12 cellular contexts compared by ENCODE assay signal in the genomic region with DNA sequence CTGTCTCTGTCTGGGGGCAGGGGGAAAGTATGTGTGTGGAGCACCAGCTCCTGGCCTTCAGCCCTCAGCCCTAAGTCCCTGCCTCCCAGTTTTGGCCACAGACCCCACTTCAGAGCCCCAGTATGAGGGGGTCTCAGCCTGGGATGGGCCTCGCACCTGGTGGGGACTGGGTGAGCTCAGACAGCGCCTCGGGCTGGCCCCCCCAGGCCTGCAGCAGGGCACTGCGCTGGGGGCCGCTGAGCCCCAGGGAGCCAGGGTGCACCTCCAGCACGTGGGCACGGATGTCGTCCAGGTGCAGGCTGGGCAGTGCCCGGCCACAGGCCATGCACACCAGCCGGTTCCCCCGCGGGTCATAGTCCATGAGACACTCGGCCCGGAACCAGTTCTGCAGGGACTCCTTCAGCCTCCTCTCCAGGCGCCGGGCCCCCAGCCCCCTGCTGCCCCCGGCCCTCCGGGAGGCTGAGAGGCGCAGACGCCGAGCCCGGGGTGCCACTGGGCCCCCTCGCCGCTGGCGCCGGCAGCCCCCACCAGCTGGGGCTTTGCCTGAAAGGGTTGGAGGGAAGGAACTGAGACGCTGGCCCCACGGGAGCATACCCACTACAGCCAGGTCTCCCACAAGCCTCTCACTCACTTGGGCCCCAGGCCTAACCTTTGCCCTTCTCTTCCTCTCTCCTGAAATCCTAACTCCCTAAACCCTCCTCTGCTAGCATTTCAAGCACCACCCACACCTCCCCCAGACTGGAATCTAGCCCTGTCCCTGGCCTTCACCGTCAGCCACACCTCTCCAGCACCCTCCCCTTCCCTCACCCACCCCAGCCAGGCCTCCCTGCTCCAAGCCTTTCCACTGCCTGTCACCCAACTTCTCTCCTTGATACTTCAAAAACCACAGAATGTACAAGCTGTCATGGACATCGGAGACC. TPM values are rescaled to one million over a fixed set of nuclear protein-coding genes. Genes with fewer than 3 reads are reported as not detected.
DNase-seq lines count a peak whose midpoint lies in the region; ATAC-seq and TF ChIP-seq lines count a peak whose summit lies in the region.
"Had no signal": no experiment of that assay in that cellular context is flagged by ENCODE, and none has a peak within 500 bp of the region (broad histone marks: within the 10 kb centered on the region; RNA-seq: fewer than 3 reads in every experiment).

No MANE protein-coding gene starts in this region.

- TF ChIP-seq POLR2A in testis (IDR thresholded peaks at IDR 0.05): no peak

- H3K27ac ChIP-seq in testis: no peak overlapping the region
- H3K27ac ChIP-seq: lower lobe of right lung had no signal

- H3K4me3 ChIP-seq in testis: no peak overlapping the region
- H3K4me3 ChIP-seq: HAP-1, lower lobe of right lung had no signal

- no peaks in the 10 kb centered on the region for H3K9me3 Mint-ChIP-seq in activated CD4-positive, alpha-beta T cell treated with anti-CD3 and anti-CD28 coated beads for 36 hours (ENCODE audit: low read depth)

- DNase-seq in DMS 273 (lab: John Stamatoyannopoulos, UW; ENCODE audit: unreplicated experiment) (peak; percentile 30), DMS 273 treated with DMSO at 0.1 percent for 48 hours (lab: John Stamatoyannopoulos, UW) (no peak), astrocyte of the hippocampus (ENCODE audit: low read depth, low spot score) (peak; percentile 50), left kidney (ENCODE audit: low read depth, low spot score) (peak; percentile 85), testis (peak; percentile 67), middle frontal gyrus (ENCODE audit: extremely low spot score, low spot score) (no peak), NOMO-1 (lab: John Stamatoyannopoulos, UW; ENCODE audit: unreplicated experiment in 2 of 2) (no peak)
- no peak for DNase-seq in activated CD4-positive, alpha-beta T cell treated with anti-CD3 and anti-CD28 coated beads for 36 hours
- DNase-seq: activated CD4-positive, alpha-beta T cell treated with anti-CD3 and anti-CD28 coated beads, Interleukin-2, amount 50 U/mL, for 4 hours; NCI-H748 treated with DMSO at 0.1 percent for 48 hours had no signal

- H3K27me3 Mint-ChIP-seq in activated CD4-positive, alpha-beta T cell treated with anti-CD3 and anti-CD28 coated beads for 36 hours: peaks cover 3% of the 10 kb centered on the region

- H3K27ac Mint-ChIP-seq in activated CD4-positive, alpha-beta T cell treated with anti-CD3 and anti-CD28 coated beads for 36 hours: no peak overlapping the region

- H3K36me3 Mint-ChIP-seq in activated CD4-positive, alpha-beta T cell treated with anti-CD3 and anti-CD28 coated beads for 36 hours (ENCODE audit: low read depth): no peaks in the 10 kb centered on the region

- WGBS in testis, 2 donors: 29 to 49% methylated on average over 8 to 24 of the region's 30 CpGs

- no peaks in the 10 kb centered on the region for H3K36me3 ChIP-seq in testis (ENCODE audit: low read depth, missing control alignments)
- H3K36me3 ChIP-seq: lower lobe of right lung had no signal

- no peak for TF ChIP-seq CTCF in testis (IDR thresholded peaks at IDR 0.05)

- H3K4me1 Mint-ChIP-seq in activated CD4-positive, alpha-beta T cell treated with anti-CD3 and anti-CD28 coated beads for 36 hours: peaks cover 6% of the 10 kb centered on the region

- intact Hi-C loops in testis (cut with DNase I; ENCODE audit: low total_unique reads): loop anchor here (10.0 kb wide), 1 partner anchor 180 kb away; no protein-coding TSS in a partner anchor
- intact Hi-C loops in activated CD4-positive, alpha-beta T cell treated with anti-CD3 and anti-CD28 coated beads for 36 hours (cut with DNase I, micrococcal nuclease): loop anchor here (5.0 kb wide), 4 partner anchors 177 to 1787 kb away; partner anchors contain the start of genes CATSPERZ (in 1 of the 2) and MACROD1 (in 1 of the 2)

- peaks cover 32% of the 10 kb centered on the region for H3K4me1 ChIP-seq in testis

- no peaks in the 10 kb centered on the region for H3K9me3 ChIP-seq in testis
- H3K9me3 ChIP-seq: HAP-1, lower lobe of right lung had no signal

- H3K4me3 Mint-ChIP-seq in activated CD4-positive, alpha-beta T cell treated with anti-CD3 and anti-CD28 coated beads for 36 hours: no peak overlapping the region

- POLR2A ChIA-PET in activated CD4-positive, alpha-beta T cell treated with anti-CD3 and anti-CD28 coated beads for 36 hours (lab: Charles Lee): interaction anchor here (1.2 kb wide), 1 partner anchor 219 kb away, joined by 3 read pairs; no protein-coding TSS in a partner anchor

- ATAC-seq in activated CD4-positive, alpha-beta T cell treated with anti-CD3 and anti-CD28 coated beads for 36 hours: no peak
- ATAC-seq: lower lobe of right lung had no signal

- no peaks in the 10 kb centered on the region for H3K27me3 ChIP-seq in testis

- CTCF ChIA-PET in activated CD4-positive, alpha-beta T cell treated with anti-CD3 and anti-CD28 coated beads for 36 hours (lab: Charles Lee): interaction anchor here (0.6 kb wide), 2 partner anchors 38 to 40 kb away, joined by 3 read pairs; no protein-coding TSS in a partner anchor

RNA-seq across cellular contexts. Expression of gene ZFTA, which starts 3.6 kb away (rescaled TPM):
- total RNA-seq in testis: 10 to 100 TPM; 19.5 to 31.0 TPM
- polyA plus RNA-seq in testis (ENCODE audit: insufficient read depth, low read depth, low replicate concordance): 12.0 TPM
- 1 to 10 TPM; 1.5 to 1.7 TPM for total RNA-seq in activated CD4-positive, alpha-beta T cell treated with anti-CD3 and anti-CD28 coated beads for 36 hours

RNA-seq across cellular contexts. Expression of gene SPINDOC, which starts 48.3 kb away (rescaled TPM):
- 10 to 100 TPM; 38.6 to 45.1 TPM for total RNA-seq in testis
- polyA plus RNA-seq in testis (ENCODE audit: insufficient read depth, low read depth, low replicate concordance): 71.6 TPM
- 10 to 100 TPM; 25.7 to 26.2 TPM for total RNA-seq in activated CD4-positive, alpha-beta T cell treated with anti-CD3 and anti-CD28 coated beads for 36 hours

Comparison
In these comparisons a context has a peak if more than half of its experiments do, and no peak if none do; other contexts are left out.
1. DNase-seq: peak in DMS 273 (single experiment), astrocyte of the hippocampus (single experiment), left kidney (single experiment) and testis (single experiment); none in DMS 273 treated with DMSO at 0.1 percent for 48 hours (single experiment), middle frontal gyrus (single experiment), activated CD4-positive, alpha-beta T cell treated with anti-CD3 and anti-CD28 coated beads for 36 hours (single experiment) and NOMO-1 (0 of 2).
2. RNA of gene ZFTA, which starts 3.6 kb away (total RNA-seq): 19.5 to 31.0 TPM in testis; 1.5 to 1.7 TPM in activated CD4-positive, alpha-beta T cell treated with anti-CD3 and anti-CD28 coated beads for 36 hours; every median in the first group is over 4 times any median in the second.